21 cellular contexts compared by ENCODE assay signal in the genomic region with DNA sequence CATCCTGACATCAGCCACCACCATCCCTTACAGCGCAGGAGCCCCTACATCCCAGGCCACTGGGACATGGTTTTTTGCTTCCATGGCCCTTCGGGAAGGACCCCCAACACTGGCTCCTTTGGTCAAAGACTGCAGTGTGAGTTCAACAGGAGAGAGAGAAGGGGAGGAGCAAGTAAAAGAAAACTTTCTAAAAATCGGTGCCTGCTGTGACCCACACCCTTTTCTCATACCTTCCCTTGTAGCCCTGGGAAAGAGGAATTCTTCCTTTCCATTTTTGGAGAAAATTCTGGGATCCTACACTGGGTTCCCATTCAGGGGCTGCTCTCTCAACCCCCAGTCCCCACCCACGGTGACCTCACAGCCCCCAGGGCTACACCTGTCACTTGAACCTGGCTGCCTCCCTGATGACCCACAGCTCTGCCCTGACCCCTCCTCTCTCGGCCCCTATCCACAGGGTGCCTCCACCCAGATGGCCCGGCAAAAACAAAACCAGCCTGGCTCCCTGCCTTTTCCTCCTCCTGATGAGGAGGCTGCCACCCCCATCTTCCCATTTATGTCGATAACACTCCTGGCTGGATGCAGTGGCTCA. TPM values are rescaled to one million over a fixed set of nuclear protein-coding genes. Genes with fewer than 3 reads are reported as not detected.
"Had no signal": no experiment of that assay in that cellular context is flagged by ENCODE, and none has a peak within 500 bp of the region (broad histone marks: within the 10 kb centered on the region; RNA-seq: fewer than 3 reads in every experiment).

No MANE protein-coding gene starts in this region.

- H3K4me3 Mint-ChIP-seq: activated naive CD8-positive, alpha-beta T cell treated with anti-CD3 and anti-CD28 coated beads for 36 hours; activated T-helper 1 cell treated with anti-CD3 and anti-CD28 coated beads, Interleukin-12 subunit alpha, Interleukin-12 subunit beta, Interleukin-2, Interleukin-4 antibody, amounts not matched to agents 30 ng/mL and 10 ng/mL and 1 ng/mL, durations not matched to agents 14 hours and 24 hours and 36 hours; natural killer cell; type B pancreatic cell had no signal

- H3K4me1 Mint-ChIP-seq: natural killer cell had no signal

- H3K27ac Mint-ChIP-seq: activated naive CD8-positive, alpha-beta T cell treated with anti-CD3 and anti-CD28 coated beads for 36 hours; activated T-helper 1 cell treated with anti-CD3 and anti-CD28 coated beads, Interleukin-12 subunit alpha, Interleukin-12 subunit beta, Interleukin-2, Interleukin-4 antibody, amounts not matched to agents 30 ng/mL and 10 ng/mL and 1 ng/mL, durations not matched to agents 14 hours and 24 hours and 36 hours; natural killer cell; type B pancreatic cell had no signal

- H3K9me3 Mint-ChIP-seq: activated naive CD8-positive, alpha-beta T cell treated with anti-CD3 and anti-CD28 coated beads for 36 hours; activated T-helper 1 cell treated with anti-CD3 and anti-CD28 coated beads, Interleukin-12 subunit alpha, Interleukin-12 subunit beta, Interleukin-2, Interleukin-4 antibody, amounts not matched to agents 30 ng/mL and 10 ng/mL and 1 ng/mL, durations not matched to agents 14 hours and 24 hours and 36 hours; natural killer cell had no signal

- H3K4me1 ChIP-seq: gastrocnemius medialis, stomach had no signal

- ATAC-seq: esophagus mucosa, gastrocnemius medialis, natural killer cell had no signal

- H3K4me3 ChIP-seq: gastrocnemius medialis, stomach had no signal

- H3K27ac ChIP-seq: gastrocnemius medialis, stomach, WERI-Rb-1 had no signal

- H3K36me3 ChIP-seq: gastrocnemius medialis, stomach, WERI-Rb-1 had no signal

- H3K36me3 Mint-ChIP-seq: activated naive CD8-positive, alpha-beta T cell treated with anti-CD3 and anti-CD28 coated beads for 36 hours; natural killer cell; type B pancreatic cell had no signal

- H3K27me3 Mint-ChIP-seq: activated naive CD8-positive, alpha-beta T cell treated with anti-CD3 and anti-CD28 coated beads for 36 hours had no signal

- H3K9me3 ChIP-seq: gastrocnemius medialis had no signal

- DNase-seq: activated CD4-positive, alpha-beta T cell treated with anti-CD3 and anti-CD28 coated beads, Interleukin-2, amount 50 U/mL, for 4 hours; activated naive CD8-positive, alpha-beta T cell treated with anti-CD3 and anti-CD28 coated beads for 36 hours; amniotic stem cell; effector CD4-positive, alpha-beta T cell; gastrocnemius medialis; head of caudate nucleus; natural killer cell; nucleus accumbens; posterior cingulate gyrus; retina; stomach; SW 1271; T-helper 2 cell; WERI-Rb-1 had no signal

RNA-seq across cellular contexts. Expression of gene PADI4, which starts 7.6 kb away (rescaled TPM):
- total RNA-seq: activated T-helper 1 cell treated with anti-CD3 and anti-CD28 coated beads, Interleukin-12 subunit alpha, Interleukin-12 subunit beta, Interleukin-2, Interleukin-4 antibody, amounts not matched to agents 30 ng/mL and 10 ng/mL and 1 ng/mL, durations not matched to agents 14 hours and 24 hours and 36 hours; esophagus mucosa; gastrocnemius medialis had no signal

RNA-seq across cellular contexts. Expression of gene PADI6, which starts 56.4 kb away (rescaled TPM):
- total RNA-seq: activated CD8-positive, alpha-beta memory T cell treated with anti-CD3 and anti-CD28 coated beads for 36 hours; activated naive CD8-positive, alpha-beta T cell treated with anti-CD3 and anti-CD28 coated beads for 36 hours; activated T-helper 1 cell treated with anti-CD3 and anti-CD28 coated beads, Interleukin-12 subunit alpha, Interleukin-12 subunit beta, Interleukin-2, Interleukin-4 antibody, amounts not matched to agents 30 ng/mL and 10 ng/mL and 1 ng/mL, durations not matched to agents 14 hours and 24 hours and 36 hours; cerebellum; esophagus mucosa; gastrocnemius medialis; liver; natural killer cell; stomach; temporal lobe had no signal
- polyA plus RNA-seq: liver, stomach had no signal
